2 cellular contexts compared by ENCODE assay signal in genomic region chr11:2321311-2321683, GRCh38.
TF ChIP-seq lines count a peak whose summit lies in the region.

No MANE protein-coding gene starts in this region.

TF ChIP-seq in liver, 16 proteins besides CTCF, POLR2A, EP300 and RAD21:
- no peak for TF ChIP-seq EGR1 (IDR thresholded peaks at IDR 0.05; ENCODE audit: low read depth in 2 of 2)
- TF ChIP-seq FOXA1 (IDR thresholded peaks at IDR 0.05), result no peak
- TF ChIP-seq RXRA (IDR thresholded peaks at IDR 0.05), result peak; percentile 84 to 86
- no peak for TF ChIP-seq ATF3 (IDR thresholded peaks at IDR 0.05)
- TF ChIP-seq, protein P1, sequence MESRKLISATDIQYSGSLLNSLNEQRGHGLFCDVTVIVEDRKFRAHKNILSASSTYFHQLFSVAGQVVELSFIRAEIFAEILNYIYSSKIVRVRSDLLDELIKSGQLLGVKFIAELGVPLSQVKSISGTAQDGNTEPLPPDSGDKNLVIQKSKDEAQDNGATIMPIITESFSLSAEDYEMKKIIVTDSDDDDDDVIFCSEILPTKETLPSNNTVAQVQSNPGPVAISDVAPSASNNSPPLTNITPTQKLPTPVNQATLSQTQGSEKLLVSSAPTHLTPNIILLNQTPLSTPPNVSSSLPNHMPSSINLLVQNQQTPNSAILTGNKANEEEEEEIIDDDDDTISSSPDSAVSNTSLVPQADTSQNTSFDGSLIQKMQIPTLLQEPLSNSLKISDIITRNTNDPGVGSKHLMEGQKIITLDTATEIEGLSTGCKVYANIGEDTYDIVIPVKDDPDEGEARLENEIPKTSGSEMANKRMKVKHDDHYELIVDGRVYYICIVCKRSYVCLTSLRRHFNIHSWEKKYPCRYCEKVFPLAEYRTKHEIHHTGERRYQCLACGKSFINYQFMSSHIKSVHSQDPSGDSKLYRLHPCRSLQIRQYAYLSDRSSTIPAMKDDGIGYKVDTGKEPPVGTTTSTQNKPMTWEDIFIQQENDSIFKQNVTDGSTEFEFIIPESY (IDR thresholded peaks at IDR 0.05), result no peak
- TF ChIP-seq HNF4A (conservative IDR thresholded peaks at IDR 0.05), result peak; percentile 75
- TF ChIP-seq, protein P2, sequence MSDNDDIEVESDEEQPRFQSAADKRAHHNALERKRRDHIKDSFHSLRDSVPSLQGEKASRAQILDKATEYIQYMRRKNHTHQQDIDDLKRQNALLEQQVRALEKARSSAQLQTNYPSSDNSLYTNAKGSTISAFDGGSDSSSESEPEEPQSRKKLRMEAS (IDR thresholded peaks at IDR 0.05), result no peak
- TF ChIP-seq YY1 (IDR thresholded peaks at IDR 0.05), result no peak
- no peak for TF ChIP-seq GABPA (IDR thresholded peaks at IDR 0.05 in 1 of 2, conservative IDR thresholded peaks at IDR 0.05 in 1 of 2)
- peak; percentile 50 for TF ChIP-seq SP1 (IDR thresholded peaks at IDR 0.05)

TF ChIP-seq in HepG2, 621 proteins besides CTCF, POLR2A, EP300 and RAD21:
- TF ChIP-seq ZNF547 (CRISPR knock-in tag; IDR thresholded peaks at IDR 0.05) (no peak), HNRNPL (IDR thresholded peaks at IDR 0.05; ENCODE audit: low read depth, low read length) (no peak), ZNF737 (CRISPR knock-in tag; IDR thresholded peaks at IDR 0.05; ENCODE audit: borderline replicate concordance) (no peak), TCF7 (IDR thresholded peaks at IDR 0.05; ENCODE audit: low read depth) (no peak), ZNF782 (CRISPR knock-in tag; IDR thresholded peaks at IDR 0.05; ENCODE audit: borderline replicate concordance) (no peak), ZNF496 (CRISPR knock-in tag; IDR thresholded peaks at IDR 0.05; ENCODE audit: insufficient replicate concordance) (no peak), RFXANK (CRISPR knock-in tag; IDR thresholded peaks at IDR 0.05) (no peak), ZNF251 (CRISPR knock-in tag; IDR thresholded peaks at IDR 0.05) (no peak), RNF219 (CRISPR knock-in tag; IDR thresholded peaks at IDR 0.05) (no peak), NFKBIZ (CRISPR knock-in tag; IDR thresholded peaks at IDR 0.05) (no peak)
- TF ChIP-seq, protein P3, sequence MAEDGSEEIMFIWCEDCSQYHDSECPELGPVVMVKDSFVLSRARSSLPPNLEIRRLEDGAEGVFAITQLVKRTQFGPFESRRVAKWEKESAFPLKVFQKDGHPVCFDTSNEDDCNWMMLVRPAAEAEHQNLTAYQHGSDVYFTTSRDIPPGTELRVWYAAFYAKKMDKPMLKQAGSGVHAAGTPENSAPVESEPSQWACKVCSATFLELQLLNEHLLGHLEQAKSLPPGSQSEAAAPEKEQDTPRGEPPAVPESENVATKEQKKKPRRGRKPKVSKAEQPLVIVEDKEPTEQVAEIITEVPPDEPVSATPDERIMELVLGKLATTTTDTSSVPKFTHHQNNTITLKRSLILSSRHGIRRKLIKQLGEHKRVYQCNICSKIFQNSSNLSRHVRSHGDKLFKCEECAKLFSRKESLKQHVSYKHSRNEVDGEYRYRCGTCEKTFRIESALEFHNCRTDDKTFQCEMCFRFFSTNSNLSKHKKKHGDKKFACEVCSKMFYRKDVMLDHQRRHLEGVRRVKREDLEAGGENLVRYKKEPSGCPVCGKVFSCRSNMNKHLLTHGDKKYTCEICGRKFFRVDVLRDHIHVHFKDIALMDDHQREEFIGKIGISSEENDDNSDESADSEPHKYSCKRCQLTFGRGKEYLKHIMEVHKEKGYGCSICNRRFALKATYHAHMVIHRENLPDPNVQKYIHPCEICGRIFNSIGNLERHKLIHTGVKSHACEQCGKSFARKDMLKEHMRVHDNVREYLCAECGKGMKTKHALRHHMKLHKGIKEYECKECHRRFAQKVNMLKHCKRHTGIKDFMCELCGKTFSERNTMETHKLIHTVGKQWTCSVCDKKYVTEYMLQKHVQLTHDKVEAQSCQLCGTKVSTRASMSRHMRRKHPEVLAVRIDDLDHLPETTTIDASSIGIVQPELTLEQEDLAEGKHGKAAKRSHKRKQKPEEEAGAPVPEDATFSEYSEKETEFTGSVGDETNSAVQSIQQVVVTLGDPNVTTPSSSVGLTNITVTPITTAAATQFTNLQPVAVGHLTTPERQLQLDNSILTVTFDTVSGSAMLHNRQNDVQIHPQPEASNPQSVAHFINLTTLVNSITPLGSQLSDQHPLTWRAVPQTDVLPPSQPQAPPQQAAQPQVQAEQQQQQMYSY (CRISPR knock-in tag; IDR thresholded peaks at IDR 0.05), result no peak
- TF ChIP-seq, protein P4, sequence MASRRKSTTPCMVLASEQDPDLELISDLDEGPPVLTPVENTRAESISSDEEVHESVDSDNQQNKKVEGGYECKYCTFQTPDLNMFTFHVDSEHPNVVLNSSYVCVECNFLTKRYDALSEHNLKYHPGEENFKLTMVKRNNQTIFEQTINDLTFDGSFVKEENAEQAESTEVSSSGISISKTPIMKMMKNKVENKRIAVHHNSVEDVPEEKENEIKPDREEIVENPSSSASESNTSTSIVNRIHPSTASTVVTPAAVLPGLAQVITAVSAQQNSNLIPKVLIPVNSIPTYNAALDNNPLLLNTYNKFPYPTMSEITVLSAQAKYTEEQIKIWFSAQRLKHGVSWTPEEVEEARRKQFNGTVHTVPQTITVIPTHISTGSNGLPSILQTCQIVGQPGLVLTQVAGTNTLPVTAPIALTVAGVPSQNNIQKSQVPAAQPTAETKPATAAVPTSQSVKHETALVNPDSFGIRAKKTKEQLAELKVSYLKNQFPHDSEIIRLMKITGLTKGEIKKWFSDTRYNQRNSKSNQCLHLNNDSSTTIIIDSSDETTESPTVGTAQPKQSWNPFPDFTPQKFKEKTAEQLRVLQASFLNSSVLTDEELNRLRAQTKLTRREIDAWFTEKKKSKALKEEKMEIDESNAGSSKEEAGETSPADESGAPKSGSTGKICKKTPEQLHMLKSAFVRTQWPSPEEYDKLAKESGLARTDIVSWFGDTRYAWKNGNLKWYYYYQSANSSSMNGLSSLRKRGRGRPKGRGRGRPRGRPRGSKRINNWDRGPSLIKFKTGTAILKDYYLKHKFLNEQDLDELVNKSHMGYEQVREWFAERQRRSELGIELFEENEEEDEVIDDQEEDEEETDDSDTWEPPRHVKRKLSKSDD (CRISPR knock-in tag; IDR thresholded peaks at IDR 0.05; ENCODE audit: low read depth), result no peak
